2 cellular contexts compared by ENCODE assay signal in the genomic region with DNA sequence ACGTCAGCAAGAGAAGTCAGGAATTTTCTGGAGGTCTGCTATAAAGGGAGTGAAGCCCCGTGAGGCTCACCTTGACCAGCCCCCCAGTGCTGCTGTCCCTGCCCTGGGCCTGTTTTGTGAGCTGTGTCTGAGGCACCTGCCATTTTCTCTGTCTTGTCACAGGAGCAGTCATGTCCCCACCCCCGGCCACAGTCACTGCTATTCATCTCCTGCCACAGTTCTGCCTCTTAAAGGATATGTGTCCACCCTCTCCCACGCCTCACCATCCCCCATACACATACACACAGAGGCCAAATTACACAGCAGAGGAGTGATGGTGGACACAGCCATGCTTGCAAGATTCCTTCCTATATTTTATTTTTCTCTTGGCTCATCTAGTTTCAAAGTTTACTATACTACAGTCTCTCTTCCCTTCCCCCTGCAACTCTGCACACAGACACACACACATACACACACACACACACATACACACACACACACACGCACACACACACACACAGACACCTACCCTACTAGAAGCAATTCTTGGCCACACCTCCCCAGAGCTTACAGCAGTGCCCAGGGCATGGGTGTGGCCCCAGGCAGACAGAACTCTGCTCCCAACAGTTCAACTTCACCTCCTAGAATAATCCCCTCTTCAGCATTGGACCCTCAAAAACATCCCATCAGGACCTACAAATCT.
TF ChIP-seq lines count a peak whose summit lies in the region.

No MANE protein-coding gene starts in this region.

TF ChIP-seq in A549, 52 proteins besides CTCF, POLR2A, EP300 and RAD21 (continued from another document):
- TF ChIP-seq, protein P1, sequence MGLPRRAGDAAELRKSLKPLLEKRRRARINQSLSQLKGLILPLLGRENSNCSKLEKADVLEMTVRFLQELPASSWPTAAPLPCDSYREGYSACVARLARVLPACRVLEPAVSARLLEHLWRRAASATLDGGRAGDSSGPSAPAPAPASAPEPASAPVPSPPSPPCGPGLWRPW (IDR thresholded peaks at IDR 0.05): no peak
- no peak for TF ChIP-seq FOSL2 (IDR thresholded peaks at IDR 0.05)
- no peak for TF ChIP-seq FOSL2 (CRISPR knock-in tag; IDR thresholded peaks at IDR 0.05)
- no peak for TF ChIP-seq ATOH8 (CRISPR knock-in tag; IDR thresholded peaks at IDR 0.05; ENCODE audit: low read depth)
- no peak for TF ChIP-seq PHF8 (IDR thresholded peaks at IDR 0.05; ENCODE audit: borderline replicate concordance, low read depth)
- TF ChIP-seq NR3C1 (IDR thresholded peaks at IDR 0.05): no peak
- TF ChIP-seq SREBF2 (IDR thresholded peaks at IDR 0.05): no peak

TF ChIP-seq in WTC11, 78 proteins besides CTCF, POLR2A, EP300 and RAD21 (continued from another document):
- TF ChIP-seq, protein P2, sequence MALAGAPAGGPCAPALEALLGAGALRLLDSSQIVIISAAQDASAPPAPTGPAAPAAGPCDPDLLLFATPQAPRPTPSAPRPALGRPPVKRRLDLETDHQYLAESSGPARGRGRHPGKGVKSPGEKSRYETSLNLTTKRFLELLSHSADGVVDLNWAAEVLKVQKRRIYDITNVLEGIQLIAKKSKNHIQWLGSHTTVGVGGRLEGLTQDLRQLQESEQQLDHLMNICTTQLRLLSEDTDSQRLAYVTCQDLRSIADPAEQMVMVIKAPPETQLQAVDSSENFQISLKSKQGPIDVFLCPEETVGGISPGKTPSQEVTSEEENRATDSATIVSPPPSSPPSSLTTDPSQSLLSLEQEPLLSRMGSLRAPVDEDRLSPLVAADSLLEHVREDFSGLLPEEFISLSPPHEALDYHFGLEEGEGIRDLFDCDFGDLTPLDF (CRISPR knock-in tag; IDR thresholded peaks at IDR 0.05): no peak
- no peak for TF ChIP-seq TEAD4 (CRISPR knock-in tag; IDR thresholded peaks at IDR 0.05)
- TF ChIP-seq, protein P3, sequence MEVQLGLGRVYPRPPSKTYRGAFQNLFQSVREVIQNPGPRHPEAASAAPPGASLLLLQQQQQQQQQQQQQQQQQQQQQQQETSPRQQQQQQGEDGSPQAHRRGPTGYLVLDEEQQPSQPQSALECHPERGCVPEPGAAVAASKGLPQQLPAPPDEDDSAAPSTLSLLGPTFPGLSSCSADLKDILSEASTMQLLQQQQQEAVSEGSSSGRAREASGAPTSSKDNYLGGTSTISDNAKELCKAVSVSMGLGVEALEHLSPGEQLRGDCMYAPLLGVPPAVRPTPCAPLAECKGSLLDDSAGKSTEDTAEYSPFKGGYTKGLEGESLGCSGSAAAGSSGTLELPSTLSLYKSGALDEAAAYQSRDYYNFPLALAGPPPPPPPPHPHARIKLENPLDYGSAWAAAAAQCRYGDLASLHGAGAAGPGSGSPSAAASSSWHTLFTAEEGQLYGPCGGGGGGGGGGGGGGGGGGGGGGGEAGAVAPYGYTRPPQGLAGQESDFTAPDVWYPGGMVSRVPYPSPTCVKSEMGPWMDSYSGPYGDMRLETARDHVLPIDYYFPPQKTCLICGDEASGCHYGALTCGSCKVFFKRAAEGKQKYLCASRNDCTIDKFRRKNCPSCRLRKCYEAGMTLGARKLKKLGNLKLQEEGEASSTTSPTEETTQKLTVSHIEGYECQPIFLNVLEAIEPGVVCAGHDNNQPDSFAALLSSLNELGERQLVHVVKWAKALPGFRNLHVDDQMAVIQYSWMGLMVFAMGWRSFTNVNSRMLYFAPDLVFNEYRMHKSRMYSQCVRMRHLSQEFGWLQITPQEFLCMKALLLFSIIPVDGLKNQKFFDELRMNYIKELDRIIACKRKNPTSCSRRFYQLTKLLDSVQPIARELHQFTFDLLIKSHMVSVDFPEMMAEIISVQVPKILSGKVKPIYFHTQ (CRISPR knock-in tag; IDR thresholded peaks at IDR 0.05): no peak
- TF ChIP-seq GABPB1 (CRISPR knock-in tag; IDR thresholded peaks at IDR 0.05): no peak
- no peak for TF ChIP-seq JAZF1 (CRISPR knock-in tag; IDR thresholded peaks at IDR 0.05)
- TF ChIP-seq HMGXB4 (CRISPR knock-in tag; IDR thresholded peaks at IDR 0.05): no peak
- TF ChIP-seq FOXP1 (CRISPR knock-in tag; IDR thresholded peaks at IDR 0.05; ENCODE audit: borderline replicate concordance): no peak
- TF ChIP-seq, protein P4, sequence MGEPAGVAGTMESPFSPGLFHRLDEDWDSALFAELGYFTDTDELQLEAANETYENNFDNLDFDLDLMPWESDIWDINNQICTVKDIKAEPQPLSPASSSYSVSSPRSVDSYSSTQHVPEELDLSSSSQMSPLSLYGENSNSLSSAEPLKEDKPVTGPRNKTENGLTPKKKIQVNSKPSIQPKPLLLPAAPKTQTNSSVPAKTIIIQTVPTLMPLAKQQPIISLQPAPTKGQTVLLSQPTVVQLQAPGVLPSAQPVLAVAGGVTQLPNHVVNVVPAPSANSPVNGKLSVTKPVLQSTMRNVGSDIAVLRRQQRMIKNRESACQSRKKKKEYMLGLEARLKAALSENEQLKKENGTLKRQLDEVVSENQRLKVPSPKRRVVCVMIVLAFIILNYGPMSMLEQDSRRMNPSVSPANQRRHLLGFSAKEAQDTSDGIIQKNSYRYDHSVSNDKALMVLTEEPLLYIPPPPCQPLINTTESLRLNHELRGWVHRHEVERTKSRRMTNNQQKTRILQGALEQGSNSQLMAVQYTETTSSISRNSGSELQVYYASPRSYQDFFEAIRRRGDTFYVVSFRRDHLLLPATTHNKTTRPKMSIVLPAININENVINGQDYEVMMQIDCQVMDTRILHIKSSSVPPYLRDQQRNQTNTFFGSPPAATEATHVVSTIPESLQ (CRISPR knock-in tag; IDR thresholded peaks at IDR 0.05): no peak
- no peak for TF ChIP-seq ZNF671 (CRISPR knock-in tag; IDR thresholded peaks at IDR 0.05)
